9 cellular contexts compared by ENCODE assay signal in genomic region chr9:114898741-114899140, GRCh38. TPM values are rescaled to one million over a fixed set of nuclear protein-coding genes. Genes with fewer than 3 reads are reported as not detected.
A peak's percentile ranks its signal among the peaks of the same experiment; 100 is the strongest.
DNase-seq lines count a peak whose midpoint lies in the region; ATAC-seq and TF ChIP-seq lines count a peak whose summit lies in the region.
"Had no signal": no experiment of that assay in that cellular context is flagged by ENCODE, and none has a peak within 500 bp of the region (broad histone marks: within the 10 kb centered on the region; RNA-seq: fewer than 3 reads in every experiment).

No MANE protein-coding gene starts in this region.

- H3K79me2 ChIP-seq in PC-3 (ENCODE audit: low read length), result no peaks in the 10 kb centered on the region

- H3K27ac ChIP-seq in SK-N-MC, result peak overlapping the region; percentile 91
- H3K27ac ChIP-seq in PC-3 (ENCODE audit: low read length), result no peak overlapping the region

- no peaks in the 10 kb centered on the region for H4K20me1 ChIP-seq in PC-3 (ENCODE audit: low read length)

- POLR2A ChIA-PET in PC-3 (lab: Charles Lee; ENCODE audit: unreplicated experiment), result no interaction called here

- DNase-seq in AML-193 (lab: John Stamatoyannopoulos, UW) (peak; percentile 79 to 89), SK-N-MC (ENCODE audit: low read depth, low spot score) (peak; percentile 76), GM10266 (ENCODE audit: extremely low spot score) (no peak), PC-3 (no peak), cerebellum (ENCODE audit: low spot score) (no peak)
- DNase-seq in activated naive CD4-positive, alpha-beta T cell treated with anti-CD3 and anti-CD28 coated beads, Interleukin-2, amount 50 U/mL, for 72 hours (ENCODE audit: low spot score in 2 of 2), result peak; percentile 59 to 72
- DNase-seq in stimulated activated CD4-positive, alpha-beta T cell treated with anti-CD3 and anti-CD28 coated beads, Interleukin-12 subunit alpha, Interleukin-12 subunit beta, amount 100 ng/mL, for 48 hours (ENCODE audit: low read depth in 2 of 3, low spot score in 1 of 3), result peak; percentile 41 to 54 (median 44)

- no peak overlapping the region for H2AFZ ChIP-seq in PC-3 (ENCODE audit: low read length)

- peak overlapping the region; percentile 43 for H3K9ac ChIP-seq in SK-N-MC (ENCODE audit: insufficient read length)
- H3K9ac ChIP-seq in PC-3 (ENCODE audit: low read length), result no peak overlapping the region

- no peaks in the 10 kb centered on the region for H3F3A ChIP-seq in PC-3 (ENCODE audit: low read length, unreplicated experiment)

- no peak overlapping the region for H3K4me2 ChIP-seq in PC-3 (ENCODE audit: low read length)

- H3K4me3 ChIP-seq in SK-N-MC (peak overlapping the region; percentile 70), PC-3 (ENCODE audit: low read length) (no peak overlapping the region)

- TF ChIP-seq CTCF in GM10266 (IDR thresholded peaks at IDR 0.05; ENCODE audit: control insufficient read depth, insufficient read depth, low read depth, missing control alignments) (no peak), PC-3 (conservative IDR thresholded peaks at IDR 0.05; ENCODE audit: low read depth, low read length) (no peak)

- H3K9me3 ChIP-seq in SK-N-MC (ENCODE audit: low read depth, low read length) (no peaks in the 10 kb centered on the region), PC-3 (ENCODE audit: low read length) (no peaks in the 10 kb centered on the region)

- peak; percentile 69 for ATAC-seq in GM21717 (IDR thresholded peaks at IDR 0.05; ENCODE audit: unreplicated experiment)
- peak; percentile 36 to 39 for ATAC-seq in activated naive CD4-positive, alpha-beta T cell treated with anti-CD3 and anti-CD28 coated beads, Interleukin-2, amount 50 U/mL, for 72 hours
- no peak for ATAC-seq in PC-3

- H3K9me2 ChIP-seq in PC-3 (replicated peaks; ENCODE audit: low read length), result no peaks in the 10 kb centered on the region

- H3K27ac Mint-ChIP-seq in activated naive CD4-positive, alpha-beta T cell treated with anti-CD3 and anti-CD28 coated beads, Interleukin-2, amount 50 U/mL, for 72 hours, result no peak overlapping the region
- H3K27ac Mint-ChIP-seq: T-helper 1 cell treated with Interleukin-12 subunit alpha and Interleukin-12 subunit beta and Interleukin-4 antibody, amounts not matched to agents 30 μg/mL and 1 μg/mL, for 36 hours had no signal

- H3K36me3 ChIP-seq in SK-N-MC (ENCODE audit: insufficient read depth, low read length) (no peaks in the 10 kb centered on the region), PC-3 (ENCODE audit: low read depth, low read length) (no peaks in the 10 kb centered on the region)

- CTCF ChIA-PET in PC-3 (lab: Charles Lee), result no interaction called here

- H3K27me3 ChIP-seq in PC-3 (ENCODE audit: low read length), result no peaks in the 10 kb centered on the region

- H3K4me1 ChIP-seq in PC-3 (ENCODE audit: insufficient read depth, low read length), result peaks cover 38% of the 10 kb centered on the region

- intact Hi-C loops in PC-3 (cut with micrococcal nuclease), result no loop called here

- H3K9me3 Mint-ChIP-seq in activated naive CD4-positive, alpha-beta T cell treated with anti-CD3 and anti-CD28 coated beads, Interleukin-2, amount 50 U/mL, for 72 hours, result peaks cover 6 to 11% of the 10 kb centered on the region in 2 donors

- no TSS peak for BruUV-seq in PC-3 (replicated peaks; lab: Mats Ljungman, UMichigan)

- H3K36me3 Mint-ChIP-seq in activated naive CD4-positive, alpha-beta T cell treated with anti-CD3 and anti-CD28 coated beads, Interleukin-2, amount 50 U/mL, for 72 hours, result peaks cover 28 to 40% of the 10 kb centered on the region in 2 donors

RNA-seq across cellular contexts. Expression of gene TNFSF8, which starts 31.6 kb away (rescaled TPM):
- 10 to 100 TPM; 11.0 to 26.9 TPM for total RNA-seq in activated naive CD4-positive, alpha-beta T cell treated with anti-CD3 and anti-CD28 coated beads, Interleukin-2, amount 50 U/mL, for 72 hours
- total RNA-seq in PC-3 (2014; rRNA removed) (not detected in 2 replicates), cerebellum (0.18 TPM)

Comparison
In these comparisons a context has a peak if more than half of its experiments do, and no peak if none do; other contexts are left out.
1. DNase-seq: peak in AML-193 (2 of 2), SK-N-MC (single experiment), activated naive CD4-positive, alpha-beta T cell treated with anti-CD3 and anti-CD28 coated beads, Interleukin-2, amount 50 U/mL, for 72 hours (2 of 2) and stimulated activated CD4-positive, alpha-beta T cell treated with anti-CD3 and anti-CD28 coated beads, Interleukin-12 subunit alpha, Interleukin-12 subunit beta, amount 100 ng/mL, for 48 hours (3 of 3); none in GM10266 (single experiment), PC-3 (single experiment) and cerebellum (single experiment).
2. RNA of gene TNFSF8, which starts 31.6 kb away (total RNA-seq): 11.0 to 26.9 TPM in activated naive CD4-positive, alpha-beta T cell treated with anti-CD3 and anti-CD28 coated beads, Interleukin-2, amount 50 U/mL, for 72 hours; 0.18 TPM in cerebellum (single experiment) and not detected in PC-3; every median in the first group is over 10 times any median in the second.